Comparison of ENCODE assay signal across 1 cellular context in genomic region chr13:41008349-41008980, GRCh38.
TF ChIP-seq lines count a peak whose summit lies in the region.

No MANE protein-coding gene starts in this region.

TF ChIP-seq in GM12878, 131 proteins besides CTCF, POLR2A, EP300 and RAD21 (continued from another document and continues in another):
- TF ChIP-seq, protein P1, sequence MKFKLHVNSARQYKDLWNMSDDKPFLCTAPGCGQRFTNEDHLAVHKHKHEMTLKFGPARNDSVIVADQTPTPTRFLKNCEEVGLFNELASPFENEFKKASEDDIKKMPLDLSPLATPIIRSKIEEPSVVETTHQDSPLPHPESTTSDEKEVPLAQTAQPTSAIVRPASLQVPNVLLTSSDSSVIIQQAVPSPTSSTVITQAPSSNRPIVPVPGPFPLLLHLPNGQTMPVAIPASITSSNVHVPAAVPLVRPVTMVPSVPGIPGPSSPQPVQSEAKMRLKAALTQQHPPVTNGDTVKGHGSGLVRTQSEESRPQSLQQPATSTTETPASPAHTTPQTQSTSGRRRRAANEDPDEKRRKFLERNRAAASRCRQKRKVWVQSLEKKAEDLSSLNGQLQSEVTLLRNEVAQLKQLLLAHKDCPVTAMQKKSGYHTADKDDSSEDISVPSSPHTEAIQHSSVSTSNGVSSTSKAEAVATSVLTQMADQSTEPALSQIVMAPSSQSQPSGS (IDR thresholded peaks at IDR 0.05; ENCODE audit: low read length), result 0 out of 2 replicates have a peak, but pooled peaks have one; percentile 41
- TF ChIP-seq ESRRA (IDR thresholded peaks at IDR 0.05; ENCODE audit: low read length), result no peak
- peak; percentile 14; the same call in 1 of the 2 replicates for TF ChIP-seq BMI1 (IDR thresholded peaks at IDR 0.05; ENCODE audit: borderline replicate concordance)
- TF ChIP-seq POLR2AphosphoS2 (IDR thresholded peaks at IDR 0.05; ENCODE audit: low read depth, low read length), result no peak
- TF ChIP-seq ATF3 (IDR thresholded peaks at IDR 0.05; ENCODE audit: borderline replicate concordance, extremely low read depth, low read depth, low read length), result no peak
- TF ChIP-seq RUNX3 (IDR thresholded peaks at IDR 0.05; ENCODE audit: low read length), result peak; percentile 27; the same call in 1 of the 2 replicates
- TF ChIP-seq, protein P2, sequence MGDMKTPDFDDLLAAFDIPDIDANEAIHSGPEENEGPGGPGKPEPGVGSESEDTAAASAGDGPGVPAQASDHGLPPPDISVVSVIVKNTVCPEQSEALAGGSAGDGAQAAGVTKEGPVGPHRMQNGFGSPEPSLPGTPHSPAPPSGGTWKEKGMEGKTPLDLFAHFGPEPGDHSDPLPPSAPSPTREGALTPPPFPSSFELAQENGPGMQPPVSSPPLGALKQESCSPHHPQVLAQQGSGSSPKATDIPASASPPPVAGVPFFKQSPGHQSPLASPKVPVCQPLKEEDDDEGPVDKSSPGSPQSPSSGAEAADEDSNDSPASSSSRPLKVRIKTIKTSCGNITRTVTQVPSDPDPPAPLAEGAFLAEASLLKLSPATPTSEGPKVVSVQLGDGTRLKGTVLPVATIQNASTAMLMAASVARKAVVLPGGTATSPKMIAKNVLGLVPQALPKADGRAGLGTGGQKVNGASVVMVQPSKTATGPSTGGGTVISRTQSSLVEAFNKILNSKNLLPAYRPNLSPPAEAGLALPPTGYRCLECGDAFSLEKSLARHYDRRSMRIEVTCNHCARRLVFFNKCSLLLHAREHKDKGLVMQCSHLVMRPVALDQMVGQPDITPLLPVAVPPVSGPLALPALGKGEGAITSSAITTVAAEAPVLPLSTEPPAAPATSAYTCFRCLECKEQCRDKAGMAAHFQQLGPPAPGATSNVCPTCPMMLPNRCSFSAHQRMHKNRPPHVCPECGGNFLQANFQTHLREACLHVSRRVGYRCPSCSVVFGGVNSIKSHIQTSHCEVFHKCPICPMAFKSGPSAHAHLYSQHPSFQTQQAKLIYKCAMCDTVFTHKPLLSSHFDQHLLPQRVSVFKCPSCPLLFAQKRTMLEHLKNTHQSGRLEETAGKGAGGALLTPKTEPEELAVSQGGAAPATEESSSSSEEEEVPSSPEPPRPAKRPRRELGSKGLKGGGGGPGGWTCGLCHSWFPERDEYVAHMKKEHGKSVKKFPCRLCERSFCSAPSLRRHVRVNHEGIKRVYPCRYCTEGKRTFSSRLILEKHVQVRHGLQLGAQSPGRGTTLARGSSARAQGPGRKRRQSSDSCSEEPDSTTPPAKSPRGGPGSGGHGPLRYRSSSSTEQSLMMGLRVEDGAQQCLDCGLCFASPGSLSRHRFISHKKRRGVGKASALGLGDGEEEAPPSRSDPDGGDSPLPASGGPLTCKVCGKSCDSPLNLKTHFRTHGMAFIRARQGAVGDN (IDR thresholded peaks at IDR 0.05), result no peak
- no peak for TF ChIP-seq CHD1 (IDR thresholded peaks at IDR 0.05; ENCODE audit: low read depth, low read length)
- no peak for TF ChIP-seq EZH2 (IDR thresholded peaks at IDR 0.05; ENCODE audit: borderline replicate concordance, control insufficient read depth, low read depth, low read length)
- TF ChIP-seq PML (IDR thresholded peaks at IDR 0.05; ENCODE audit: low read length), result no peak
- TF ChIP-seq SMARCA5 (IDR thresholded peaks at IDR 0.05), result no peak
- no peak for TF ChIP-seq NBN (IDR thresholded peaks at IDR 0.05)
- no peak for TF ChIP-seq ZBTB4 (CRISPR knock-in tag; IDR thresholded peaks at IDR 0.05)
- TF ChIP-seq SUZ12 (IDR thresholded peaks at IDR 0.05; ENCODE audit: unreplicated experiment), result no peak
- TF ChIP-seq MYC (IDR thresholded peaks at IDR 0.05; ENCODE audit: insufficient read depth, insufficient read length, insufficient replicate concordance, low read length, severe bottlenecking), result no peak
- no peak for TF ChIP-seq ZBED1 (IDR thresholded peaks at IDR 0.05; ENCODE audit: borderline replicate concordance)
- TF ChIP-seq ZSCAN29 (IDR thresholded peaks at IDR 0.05), result no peak
- TF ChIP-seq FOS (IDR thresholded peaks at IDR 0.05; ENCODE audit: borderline replicate concordance, extremely low read depth, insufficient read length), result no peak
- TF ChIP-seq SREBF2 (IDR thresholded peaks at IDR 0.05; ENCODE audit: low read length), result no peak
- TF ChIP-seq ZNF384 (IDR thresholded peaks at IDR 0.05; ENCODE audit: borderline replicate concordance, low read depth, low read length), result peak; percentile 66
- TF ChIP-seq, protein P3, sequence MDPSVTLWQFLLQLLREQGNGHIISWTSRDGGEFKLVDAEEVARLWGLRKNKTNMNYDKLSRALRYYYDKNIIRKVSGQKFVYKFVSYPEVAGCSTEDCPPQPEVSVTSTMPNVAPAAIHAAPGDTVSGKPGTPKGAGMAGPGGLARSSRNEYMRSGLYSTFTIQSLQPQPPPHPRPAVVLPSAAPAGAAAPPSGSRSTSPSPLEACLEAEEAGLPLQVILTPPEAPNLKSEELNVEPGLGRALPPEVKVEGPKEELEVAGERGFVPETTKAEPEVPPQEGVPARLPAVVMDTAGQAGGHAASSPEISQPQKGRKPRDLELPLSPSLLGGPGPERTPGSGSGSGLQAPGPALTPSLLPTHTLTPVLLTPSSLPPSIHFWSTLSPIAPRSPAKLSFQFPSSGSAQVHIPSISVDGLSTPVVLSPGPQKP (IDR thresholded peaks at IDR 0.05; ENCODE audit: low read depth, low read length), result no peak
- TF ChIP-seq, protein P4, sequence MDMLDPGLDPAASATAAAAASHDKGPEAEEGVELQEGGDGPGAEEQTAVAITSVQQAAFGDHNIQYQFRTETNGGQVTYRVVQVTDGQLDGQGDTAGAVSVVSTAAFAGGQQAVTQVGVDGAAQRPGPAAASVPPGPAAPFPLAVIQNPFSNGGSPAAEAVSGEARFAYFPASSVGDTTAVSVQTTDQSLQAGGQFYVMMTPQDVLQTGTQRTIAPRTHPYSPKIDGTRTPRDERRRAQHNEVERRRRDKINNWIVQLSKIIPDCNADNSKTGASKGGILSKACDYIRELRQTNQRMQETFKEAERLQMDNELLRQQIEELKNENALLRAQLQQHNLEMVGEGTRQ (IDR thresholded peaks at IDR 0.05; ENCODE audit: borderline replicate concordance, low read depth, low read length), result no peak
- no peak for TF ChIP-seq CBX3 (IDR thresholded peaks at IDR 0.05; ENCODE audit: borderline replicate concordance, low read depth)
- no peak for TF ChIP-seq CBX5 (IDR thresholded peaks at IDR 0.05; ENCODE audit: low read depth)
- TF ChIP-seq SKIL (IDR thresholded peaks at IDR 0.05; ENCODE audit: low read depth, poor library complexity, severe bottlenecking), result no peak
- TF ChIP-seq RELA (IDR thresholded peaks at IDR 0.05; ENCODE audit: borderline replicate concordance, partially characterized antibody), result no peak
- TF ChIP-seq BCL3 (IDR thresholded peaks at IDR 0.05; ENCODE audit: borderline replicate concordance, insufficient read depth, low read depth, low read length, poor library complexity, severe bottlenecking), result no peak
- TF ChIP-seq, protein P5, sequence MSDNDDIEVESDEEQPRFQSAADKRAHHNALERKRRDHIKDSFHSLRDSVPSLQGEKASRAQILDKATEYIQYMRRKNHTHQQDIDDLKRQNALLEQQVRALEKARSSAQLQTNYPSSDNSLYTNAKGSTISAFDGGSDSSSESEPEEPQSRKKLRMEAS (IDR thresholded peaks at IDR 0.05; ENCODE audit: low read depth, low read length), result no peak
- no peak for TF ChIP-seq ZNF207 (IDR thresholded peaks at IDR 0.05; ENCODE audit: borderline replicate concordance)
- TF ChIP-seq, protein P6, sequence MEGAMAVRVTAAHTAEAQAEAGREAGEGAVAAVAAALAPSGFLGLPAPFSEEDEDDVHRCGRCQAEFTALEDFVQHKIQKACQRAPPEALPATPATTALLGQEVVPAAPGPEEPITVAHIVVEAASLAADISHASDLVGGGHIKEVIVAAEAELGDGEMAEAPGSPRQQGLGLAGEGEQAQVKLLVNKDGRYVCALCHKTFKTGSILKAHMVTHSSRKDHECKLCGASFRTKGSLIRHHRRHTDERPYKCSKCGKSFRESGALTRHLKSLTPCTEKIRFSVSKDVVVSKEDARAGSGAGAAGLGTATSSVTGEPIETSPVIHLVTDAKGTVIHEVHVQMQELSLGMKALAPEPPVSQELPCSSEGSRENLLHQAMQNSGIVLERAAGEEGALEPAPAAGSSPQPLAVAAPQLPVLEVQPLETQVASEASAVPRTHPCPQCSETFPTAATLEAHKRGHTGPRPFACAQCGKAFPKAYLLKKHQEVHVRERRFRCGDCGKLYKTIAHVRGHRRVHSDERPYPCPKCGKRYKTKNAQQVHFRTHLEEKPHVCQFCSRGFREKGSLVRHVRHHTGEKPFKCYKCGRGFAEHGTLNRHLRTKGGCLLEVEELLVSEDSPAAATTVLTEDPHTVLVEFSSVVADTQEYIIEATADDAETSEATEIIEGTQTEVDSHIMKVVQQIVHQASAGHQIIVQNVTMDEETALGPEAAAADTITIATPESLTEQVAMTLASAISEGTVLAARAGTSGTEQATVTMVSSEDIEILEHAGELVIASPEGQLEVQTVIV (IDR thresholded peaks at IDR 0.05; ENCODE audit: borderline replicate concordance, partially characterized antibody), result no peak
- no peak for TF ChIP-seq SUPT20H (IDR thresholded peaks at IDR 0.05; ENCODE audit: borderline replicate concordance, control insufficient read depth, low read depth, low read length)
- TF ChIP-seq ETV6 (conservative IDR thresholded peaks at IDR 0.05 in 1 of 2, IDR thresholded peaks at IDR 0.05 in 1 of 2; ENCODE audit: borderline replicate concordance in 1 of 2, low read depth in 1 of 2), result no peak
- no peak for TF ChIP-seq SMAD1 (IDR thresholded peaks at IDR 0.05; ENCODE audit: low read depth, partially characterized antibody)
- TF ChIP-seq E2F8 (IDR thresholded peaks at IDR 0.05; ENCODE audit: low read depth, partially characterized antibody), result no peak
- TF ChIP-seq ZZZ3 (IDR thresholded peaks at IDR 0.05; ENCODE audit: control insufficient read depth, insufficient read length, low read depth), result no peak
- no peak for TF ChIP-seq EGR1 (IDR thresholded peaks at IDR 0.05; ENCODE audit: borderline replicate concordance in 1 of 2, low read depth in 2 of 2, low read length in 2 of 2)
